Comparison of ENCODE assay signal across 15 cellular contexts in the genomic region with DNA sequence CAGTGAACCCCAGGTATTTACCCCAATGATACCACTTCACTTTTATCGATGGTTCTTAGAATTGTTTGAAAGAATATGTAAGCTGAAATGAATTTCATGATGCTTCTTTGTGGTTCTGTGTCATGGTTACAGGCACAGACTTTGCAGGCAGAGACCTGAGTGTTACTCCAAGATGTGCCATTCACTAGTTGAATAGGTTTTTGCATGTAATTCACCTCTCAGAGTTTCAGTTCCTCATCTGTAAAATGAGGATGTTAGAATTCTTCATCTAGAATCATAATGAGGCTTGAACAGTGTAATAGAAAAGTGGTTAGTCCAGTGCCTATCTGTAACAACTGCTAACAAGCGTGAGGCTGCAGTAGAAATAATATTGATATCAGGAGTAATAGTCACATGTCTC. TPM values are rescaled to one million over a fixed set of nuclear protein-coding genes. Genes with fewer than 3 reads are reported as not detected.
DNase-seq lines count a peak whose midpoint lies in the region; ATAC-seq, FAIRE-seq and TF ChIP-seq lines count a peak whose summit lies in the region.
"Had no signal": no experiment of that assay in that cellular context is flagged by ENCODE, and none has a peak within 500 bp of the region (broad histone marks: within the 10 kb centered on the region; RNA-seq: fewer than 3 reads in every experiment).

No MANE protein-coding gene starts in this region.

- DNase-seq in GM12891 (ENCODE audit: insufficient read length, low spot score), result no peak
- DNase-seq in DMS 273 (lab: John Stamatoyannopoulos, UW; ENCODE audit: unreplicated experiment), result no peak
- DNase-seq in activated T-cell treated with anti-CD3 and anti-CD28 coated beads, Interleukin-2, amount 50 U/mL, for 1 hour, result no peak
- no peak for DNase-seq in central memory CD4-positive, alpha-beta T cell
- no peak for DNase-seq in A172 (ENCODE audit: low spot score)
- DNase-seq: ACHN; erythroblast; NCI-H1417 treated with DMSO at 0.1 percent for 48 hours; psoas muscle; stimulated activated CD4-positive, alpha-beta T cell treated with anti-CD3 and anti-CD28 coated beads, Interleukin-2, amount 100 ng/mL, for 48 hours had no signal

- no peak for FAIRE-seq in GM12891 (lab: Jason Lieb, UNC)
- FAIRE-seq: bronchial epithelial cell had no signal

- ATAC-seq in GM19328 (IDR thresholded peaks at IDR 0.05; ENCODE audit: unreplicated experiment), result peak; percentile 94
- ATAC-seq in HG02759 (IDR thresholded peaks at IDR 0.05; ENCODE audit: unreplicated experiment), result peak; percentile 95
- ATAC-seq in HG03520 (IDR thresholded peaks at IDR 0.05; ENCODE audit: unreplicated experiment), result peak; percentile 99
- ATAC-seq: psoas muscle had no signal

- no peak for TF ChIP-seq POLR2A in GM12891 (IDR thresholded peaks at IDR 0.05; ENCODE audit: low read depth, low read length)

TF ChIP-seq in GM12891, 5 proteins besides CTCF, POLR2A, EP300 and RAD21:
- TF ChIP-seq POU2F2 (IDR thresholded peaks at IDR 0.05; ENCODE audit: low read depth, low read length) (no peak), SPI1 (IDR thresholded peaks at IDR 0.05; ENCODE audit: low read depth, low read length) (peak; percentile 96)

RNA-seq across cellular contexts. Expression of gene VSTM2A, which starts 54.6 kb away (rescaled TPM):
- not detected for polyA plus RNA-seq in GM12891 (2012; ENCODE audit: low read depth, missing spikeins)
- not detected in 2 replicates for total RNA-seq in A172 (2014; rRNA removed; shearing (Covaris generic))
- total RNA-seq: bronchial epithelial cell, mononuclear cell, psoas muscle had no signal
